In genomic region chr19:29873024-29873800, GRCh38 we compare ENCODE assay signal across 8 cellular contexts.
A peak's percentile ranks its signal among the peaks of the same experiment; 100 is the strongest.
DNase-seq lines count a peak whose midpoint lies in the region; ATAC-seq and TF ChIP-seq lines count a peak whose summit lies in the region.

No MANE protein-coding gene starts in this region.

- no peak overlapping the region for H3K27ac Mint-ChIP-seq in glutamatergic neuron (ENCODE audit: unreplicated experiment)
- no peak overlapping the region for H3K27ac Mint-ChIP-seq in type B pancreatic cell

- peak; percentile 26 for DNase-seq in EL
- peak; percentile 35 for DNase-seq in RKO (ENCODE audit: low spot score)
- DNase-seq in activated effector memory CD4-positive, alpha-beta T cell treated with Interleukin-2 at 50 U/mL for 16 hours = peak; percentile 43
- peak; percentile 86 for DNase-seq in glutamatergic neuron
- DNase-seq in posterior cingulate gyrus = peak; percentile 24 to 93 (median 62)
- peak; percentile 83 for DNase-seq in type B pancreatic cell (ENCODE audit: extremely low spot score, unreplicated experiment)

- intact Hi-C loops in posterior cingulate gyrus (cut with DNase I) = loop anchor here (1.0 to 10.0 kb wide), 2 partner anchors 108 to 143 kb away; no protein-coding TSS in a partner anchor

- H3K4me3 Mint-ChIP-seq in glutamatergic neuron (ENCODE audit: unreplicated experiment) (peak overlapping the region; percentile 63), type B pancreatic cell (peak overlapping the region; percentile 69)

- no peaks in the 10 kb centered on the region for H3K9me3 Mint-ChIP-seq in glutamatergic neuron (ENCODE audit: unreplicated experiment)
- H3K9me3 Mint-ChIP-seq in type B pancreatic cell = no peaks in the 10 kb centered on the region

- H3K36me3 Mint-ChIP-seq in glutamatergic neuron (ENCODE audit: unreplicated experiment) = no peaks in the 10 kb centered on the region
- H3K36me3 Mint-ChIP-seq in type B pancreatic cell = no peaks in the 10 kb centered on the region

- H3K27me3 Mint-ChIP-seq in glutamatergic neuron (ENCODE audit: unreplicated experiment) (peaks cover 16% of the 10 kb centered on the region), type B pancreatic cell (peaks cover 42% of the 10 kb centered on the region)

- peak; percentile 79 for TF ChIP-seq CTCF in glutamatergic neuron (IDR thresholded peaks at IDR 0.05; ENCODE audit: partially characterized antibody, unreplicated experiment)
- TF ChIP-seq CTCF in type B pancreatic cell (conservative IDR thresholded peaks at IDR 0.05) = peak; percentile 98

- H3K4me1 Mint-ChIP-seq in glutamatergic neuron (ENCODE audit: low read depth, unreplicated experiment) (peaks cover 4% of the 10 kb centered on the region), type B pancreatic cell (ENCODE audit: unreplicated experiment) (peaks cover 6% of the 10 kb centered on the region)

- ATAC-seq in HG02759 (IDR thresholded peaks at IDR 0.05; ENCODE audit: unreplicated experiment) (peak; percentile 83), GM21619 (IDR thresholded peaks at IDR 0.05; ENCODE audit: unreplicated experiment) (no peak)

Comparison
In these comparisons a context has a peak if more than half of its experiments do, and no peak if none do; other contexts are left out.
1. DNase-seq: peak in every context shown above with its lines; median percentile 86 in glutamatergic neuron; 83 in type B pancreatic cell; 62 in posterior cingulate gyrus; 43 in activated effector memory CD4-positive, alpha-beta T cell treated with Interleukin-2 at 50 U/mL for 16 hours; 35 in RKO; 26 in EL.